In genomic region chr2:196638765-196639164, GRCh38 we compare ENCODE assay signal across 8 cellular contexts. TPM values are rescaled to one million over a fixed set of nuclear protein-coding genes. Genes with fewer than 3 reads are reported as not detected.
DNase-seq lines count a peak whose midpoint lies in the region; ATAC-seq and TF ChIP-seq lines count a peak whose summit lies in the region.

No MANE protein-coding gene starts in this region.

- H2BK5ac ChIP-seq in neuronal stem cell (ENCODE audit: low read length), result no peak overlapping the region

- no peak overlapping the region for H4K8ac ChIP-seq in neuronal stem cell (ENCODE audit: low read depth, low read length)

- no peaks in the 10 kb centered on the region for H3K9me3 Mint-ChIP-seq in endothelial cell (ENCODE audit: unreplicated experiment)

- no peaks in the 10 kb centered on the region for H3K9me2 ChIP-seq in PC-3 (replicated peaks; ENCODE audit: low read length)

- no peaks in the 10 kb centered on the region for H3K36me3 Mint-ChIP-seq in endothelial cell (ENCODE audit: low read depth, unreplicated experiment)

- no peak overlapping the region for H3K18ac ChIP-seq in neuronal stem cell (ENCODE audit: low read length)

- H3K27ac Mint-ChIP-seq in endothelial cell (ENCODE audit: unreplicated experiment), result no peak overlapping the region

- ATAC-seq in PC-3, result no peak
- ATAC-seq in HG02981 (IDR thresholded peaks at IDR 0.05; ENCODE audit: unreplicated experiment), result no peak
- ATAC-seq in HG03045 (IDR thresholded peaks at IDR 0.05; ENCODE audit: unreplicated experiment), result no peak

- H3K9ac ChIP-seq in ES-I3 (ENCODE audit: low read depth, low read length) (peak overlapping the region; percentile 86; the same call in 1 of the 2 replicates), PC-3 (ENCODE audit: low read length) (peak overlapping the region; percentile 20; the same call in 1 of the 2 replicates), neuronal stem cell (ENCODE audit: low read depth, low read length, poor library complexity) (no peak overlapping the region)

- no peak overlapping the region for H3K14ac ChIP-seq in neuronal stem cell (ENCODE audit: low read length)

- H3K9me3 ChIP-seq in ES-I3 (ENCODE audit: control insufficient read depth, insufficient read depth, low read length) (no peaks in the 10 kb centered on the region), PC-3 (ENCODE audit: low read length) (no peaks in the 10 kb centered on the region), neuronal stem cell (replicated peaks in 1 of 2; ENCODE audit: control insufficient read depth in 2 of 2, insufficient read depth in 1 of 2, low read depth in 1 of 2, low read length in 2 of 2) (peaks cover 0 to 8% of the 10 kb centered on the region in 2 donors), transverse colon (no peaks in the 10 kb centered on the region)

- H3K4me1 ChIP-seq in ES-I3 (ENCODE audit: insufficient read depth, low read length), result no peaks in the 10 kb centered on the region
- H3K4me1 ChIP-seq in PC-3 (ENCODE audit: insufficient read depth, low read length), result peaks cover 7% of the 10 kb centered on the region; the same call in 1 of the 2 replicates
- H3K4me1 ChIP-seq in neuronal stem cell (ENCODE audit: control insufficient read depth in 2 of 2, insufficient read depth in 1 of 2, low read depth in 1 of 2, low read length in 2 of 2), result peaks cover 3 to 6% of the 10 kb centered on the region in 2 donors
- H3K4me1 ChIP-seq in transverse colon, result peaks cover 0 to 12% (median 3%) of the 10 kb centered on the region in 4 donors

- BruUV-seq in PC-3 (replicated peaks; lab: Mats Ljungman, UMichigan), result no TSS peak

- no peak overlapping the region for H3K23ac ChIP-seq in neuronal stem cell (ENCODE audit: low read depth, low read length, poor library complexity)

- H3K4me3 ChIP-seq in PC-3 (ENCODE audit: low read length) (peak overlapping the region; percentile 80), neuronal stem cell (ENCODE audit: low read length in 2 of 2) (no peak overlapping the region), transverse colon (peak overlapping the region in 2 of 4 donors; percentile 51 to 53)

- H3K79me2 ChIP-seq in PC-3 (ENCODE audit: low read length), result peaks cover 39% of the 10 kb centered on the region

- H3K27me3 ChIP-seq in PC-3 (ENCODE audit: low read length) (no peaks in the 10 kb centered on the region), neuronal stem cell (ENCODE audit: control insufficient read depth in 3 of 3, insufficient read depth in 3 of 3, low read depth in 1 of 3, low read length in 3 of 3) (no peaks in the 10 kb centered on the region), transverse colon (no peaks in the 10 kb centered on the region)

- no CpG with 5 or more reads among the region's 19 CpGs for WGBS in neuronal stem cell (ENCODE audit: extremely low coverage in 2 of 2, insufficient read length in 2 of 2, insufficient replicate concordance in 1 of 2), 2 donors
- 94 to 97% methylated on average over 5 to 19 of the region's 19 CpGs for WGBS in transverse colon (ENCODE audit: low coverage in 1 of 2), 2 donors

- H2BK15ac ChIP-seq in neuronal stem cell (ENCODE audit: low read length), result no peak overlapping the region

- no peaks in the 10 kb centered on the region for H3F3A ChIP-seq in PC-3 (ENCODE audit: low read length, unreplicated experiment)

- H3K79me1 ChIP-seq in neuronal stem cell (ENCODE audit: low read depth, low read length), result no peaks in the 10 kb centered on the region

- H4K91ac ChIP-seq in neuronal stem cell (ENCODE audit: low read depth, low read length, poor library complexity), result no peak overlapping the region

- no peak overlapping the region for H3K4ac ChIP-seq in neuronal stem cell (ENCODE audit: low read length)

- TF ChIP-seq CTCF in PC-3 (conservative IDR thresholded peaks at IDR 0.05; ENCODE audit: low read depth, low read length) (no peak), endothelial cell (IDR thresholded peaks at IDR 0.05; ENCODE audit: unreplicated experiment) (no peak), transverse colon (IDR thresholded peaks at IDR 0.05) (no peak)

- peaks cover 9% of the 10 kb centered on the region for H3K4me1 Mint-ChIP-seq in endothelial cell (ENCODE audit: unreplicated experiment)

- no peaks in the 10 kb centered on the region for H4K20me1 ChIP-seq in PC-3 (ENCODE audit: low read length)

- TF ChIP-seq EP300 in transverse colon (IDR thresholded peaks at IDR 0.05; ENCODE audit: low read depth), result no peak

- H3K4me3 Mint-ChIP-seq in endothelial cell (ENCODE audit: unreplicated experiment), result peak overlapping the region; percentile 84

- POLR2A ChIA-PET in PC-3 (lab: Charles Lee; ENCODE audit: unreplicated experiment), result no interaction called here

- H3K27me3 Mint-ChIP-seq in endothelial cell (ENCODE audit: unreplicated experiment), result peaks cover 1% of the 10 kb centered on the region

- in situ Hi-C loops in transverse colon (cut with MboI; ENCODE audit: low pct_ligation_motif_present in 1 of 4, low pct_unique_long_range_greater_than_20kb in 1 of 4, low sequenced_read_pairs in 3 of 4), result loop anchor here in 1 of 4 donors (25.0 kb wide), 1 partner anchor 326 kb away; no protein-coding TSS in a partner anchor

- H3K36me3 ChIP-seq in ES-I3 (ENCODE audit: insufficient read depth, low read length) (no peaks in the 10 kb centered on the region), PC-3 (ENCODE audit: low read depth, low read length) (no peaks in the 10 kb centered on the region), neuronal stem cell (replicated peaks in 1 of 2; ENCODE audit: control insufficient read depth in 2 of 2, insufficient read depth in 2 of 2, low read length in 2 of 2) (no peaks in the 10 kb centered on the region), transverse colon (no peaks in the 10 kb centered on the region)

- DNase-seq in PC-3 (no peak), endothelial cell (ENCODE audit: low spot score) (no peak), neuronal stem cell (ENCODE audit: low spot score) (no peak), transverse colon (no peak)
- DNase-seq in stimulated activated CD4-positive, alpha-beta T cell treated with anti-CD3 and anti-CD28 coated beads, Interleukin-1b, Interleukin-23, amount 100 ng/mL, for 48 hours, result no peak

- peak overlapping the region; percentile 99 for H2AFZ ChIP-seq in PC-3 (ENCODE audit: low read length)
- peak overlapping the region; percentile 94 for H2AFZ ChIP-seq in neuronal stem cell (ENCODE audit: low read length)

- H3K27ac ChIP-seq in PC-3 (ENCODE audit: low read length) (no peak overlapping the region), neuronal stem cell (replicated peaks; ENCODE audit: low read length) (no peak overlapping the region), transverse colon (no peak overlapping the region)

- H2BK12ac ChIP-seq in neuronal stem cell (ENCODE audit: low read length), result no peak overlapping the region

- H3K4me2 ChIP-seq in PC-3 (ENCODE audit: low read length) (peak overlapping the region; percentile 84), neuronal stem cell (ENCODE audit: insufficient read depth, low read length, poor library complexity, severe bottlenecking) (no peak overlapping the region)

- no peak for TF ChIP-seq POLR2A in transverse colon (IDR thresholded peaks at IDR 0.05)

- H2AK5ac ChIP-seq in neuronal stem cell (ENCODE audit: low read depth, low read length), result no peak overlapping the region

- no peak overlapping the region for H2BK120ac ChIP-seq in neuronal stem cell (ENCODE audit: low read depth, low read length)

- intact Hi-C loops in PC-3 (cut with micrococcal nuclease) (loop anchor here (2.0 to 5.0 kb wide), 3 partner anchors 38 to 102 kb away; no protein-coding TSS in a partner anchor), transverse colon (cut with DNase I; ENCODE audit: low total_unique reads) (no loop called here)

- CTCF ChIA-PET in PC-3 (lab: Charles Lee), result no interaction called here

RNA-seq across cellular contexts. Expression of gene CCDC150, which starts 0.8 kb away (rescaled TPM):
- total RNA-seq in PC-3 (2014; rRNA removed), result 13.1 and 15.6 TPM in 2 replicates
- 12.4 TPM for total RNA-seq in endothelial cell (ENCODE audit: unreplicated experiment)
- polyA plus RNA-seq in neuronal stem cell (2013, experiment 1 of 2), result 21.8 TPM
- 22.5 TPM for polyA plus RNA-seq in neuronal stem cell (2013, experiment 2 of 2)
- 100 to 1,000 TPM in 1 of 4 donors, 1 to 10 TPM in 2, not detected in 1; 1.6 to 137 (median 2.7) TPM for total RNA-seq in transverse colon

RNA-seq across cellular contexts. Expression of gene HECW2, which starts 45.4 kb away (rescaled TPM):
- 1.6 and 2.7 TPM in 2 replicates for total RNA-seq in PC-3 (2014; rRNA removed)
- total RNA-seq in endothelial cell (ENCODE audit: unreplicated experiment), result 38.3 TPM
- 2.3 TPM for polyA plus RNA-seq in neuronal stem cell (2013, experiment 1 of 2)
- 2.2 TPM for polyA plus RNA-seq in neuronal stem cell (2013, experiment 2 of 2)
- 1 to 10 TPM; 1.1 to 2.2 (median 1.6) TPM for total RNA-seq in transverse colon

Comparison
In these comparisons a context has a peak if more than half of its experiments do, and no peak if none do; other contexts are left out.
1. RNA of gene HECW2, which starts 45.4 kb away (total RNA-seq): 38.3 TPM in endothelial cell (single experiment); 1.6 to 2.7 TPM in PC-3 and 1.1 to 2.2 TPM in transverse colon; every median in the first group is over 10 times any median in the second.